Comparison of ENCODE assay signal across 8 cellular contexts in the genomic region with DNA sequence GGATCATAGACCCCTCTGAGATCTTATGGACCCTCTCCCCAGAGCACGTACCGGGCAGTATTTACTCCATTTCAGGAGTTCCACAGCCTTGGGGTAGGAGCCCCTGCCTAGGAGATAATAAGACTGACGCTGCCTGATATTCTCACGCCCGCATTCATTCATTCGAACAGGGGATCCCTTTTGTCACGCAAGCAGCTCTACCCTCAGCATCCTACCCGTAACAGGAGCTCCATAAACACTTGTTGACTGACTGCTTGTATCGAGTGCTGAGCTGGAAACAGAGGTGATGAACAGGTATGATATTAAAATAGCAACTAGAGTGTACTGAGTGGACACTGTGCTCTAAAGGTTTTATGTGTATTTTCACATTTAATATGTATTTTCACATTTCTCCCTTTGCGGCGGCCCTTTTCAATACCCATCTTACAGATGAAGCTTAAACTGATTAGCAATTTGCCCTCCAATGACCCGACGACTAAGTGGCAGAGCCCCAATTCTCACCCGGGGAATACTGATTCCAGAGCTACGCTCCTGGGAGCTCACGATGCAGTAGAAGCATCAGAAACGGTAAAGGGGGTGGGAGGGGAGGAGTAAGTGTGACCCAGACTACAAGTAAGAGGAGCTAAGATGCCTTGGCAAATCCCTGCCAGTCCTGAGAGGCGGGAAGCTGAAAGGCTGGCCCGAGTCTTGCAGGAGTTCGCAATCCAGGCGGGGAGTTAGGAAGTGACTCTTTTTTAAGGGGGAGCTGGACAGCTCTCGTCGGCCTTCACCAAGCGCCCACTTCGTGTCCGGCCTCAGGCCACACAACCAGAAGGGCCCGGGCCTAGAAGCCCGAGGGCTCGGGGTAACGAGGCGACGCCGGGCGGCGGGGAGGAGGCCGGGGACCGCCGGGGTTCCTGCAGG. TPM values are rescaled to one million over a fixed set of nuclear protein-coding genes. Genes with fewer than 3 reads are reported as not detected.
A peak's percentile ranks its signal among the peaks of the same experiment; 100 is the strongest.
DNase-seq lines count a peak whose midpoint lies in the region; ATAC-seq, FAIRE-seq and TF ChIP-seq lines count a peak whose summit lies in the region.

No MANE protein-coding gene starts in this region.

- peaks cover 4% of the 10 kb centered on the region for H3K36me3 ChIP-seq in OCI-LY3 (replicated peaks; ENCODE audit: low read depth, low read length)
- H3K36me3 ChIP-seq in heart left ventricle: peaks cover 0 to 9% (median 0%) of the 10 kb centered on the region in 9 donors
- H3K36me3 ChIP-seq in pancreas: no peaks in the 10 kb centered on the region

- no peak for FAIRE-seq in pancreas (lab: Jason Lieb, UNC)

- H3K4me3 ChIP-seq in OCI-LY3 (ENCODE audit: low read length) (peak overlapping the region; percentile 90), heart left ventricle (peak overlapping the region; percentile 62 to 98 (median 81)), pancreas (peak overlapping the region; percentile 60 to 93 (median 82))

- H3K9me3 Mint-ChIP-seq in CD4-positive, alpha-beta T cell: no peaks in the 10 kb centered on the region

- TF ChIP-seq POLR2A in heart left ventricle (IDR thresholded peaks at IDR 0.05): no peak

- H3K79me2 ChIP-seq in OCI-LY3 (ENCODE audit: low read length): peaks cover 37% of the 10 kb centered on the region

- POLR2A ChIA-PET in CD4-positive, alpha-beta T cell (lab: Charles Lee): interaction anchor here (0.8 to 1.6 kb wide), 4 partner anchors 10 to 145 kb away, joined by 3 to 4 read pairs (median 3); a partner anchor contains a TSS

- peaks cover 16% of the 10 kb centered on the region for H3K36me3 Mint-ChIP-seq in CD4-positive, alpha-beta T cell (ENCODE audit: low read depth)

- intact Hi-C loops in CD4-positive, alpha-beta T cell (cut with DNase I, micrococcal nuclease): loop anchor here (2.0 to 10.0 kb wide), 4 partner anchors 61 to 1519 kb away; a partner anchor contains a TSS
- intact Hi-C loops in heart left ventricle (cut with DNase I): loop anchor here in 5 of 10 donors (5.0 to 10.0 kb wide), 3 partner anchors 66 to 141 kb away; a partner anchor contains a TSS
- intact Hi-C loops in pancreas (cut with DNase I): no loop called here

- H3K9me3 ChIP-seq in CD4-positive, alpha-beta T cell (ENCODE audit: control insufficient read depth, low read length): no peaks in the 10 kb centered on the region
- H3K9me3 ChIP-seq in OCI-LY3 (ENCODE audit: insufficient read depth, low read length): no peaks in the 10 kb centered on the region
- H3K9me3 ChIP-seq in heart left ventricle: peaks cover 0 to 5% (median 0%) of the 10 kb centered on the region in 12 donors
- no peaks in the 10 kb centered on the region for H3K9me3 ChIP-seq in pancreas

- H3K27me3 ChIP-seq in CD4-positive, alpha-beta T cell (ENCODE audit: control insufficient read depth, insufficient read depth, low read length): peaks cover 3% of the 10 kb centered on the region
- no peaks in the 10 kb centered on the region for H3K27me3 ChIP-seq in OCI-LY3 (ENCODE audit: low read depth, low read length)
- H3K27me3 ChIP-seq in heart left ventricle: peaks cover 0 to 8% (median under 1%) of the 10 kb centered on the region in 9 donors
- H3K27me3 ChIP-seq in pancreas: no peaks in the 10 kb centered on the region

- peak overlapping the region; percentile 81 for H3K4me2 ChIP-seq in OCI-LY3 (ENCODE audit: low read length)

- peaks cover 23% of the 10 kb centered on the region for H3K4me1 Mint-ChIP-seq in CD4-positive, alpha-beta T cell (ENCODE audit: low read depth)

- H2AFZ ChIP-seq in OCI-LY3 (ENCODE audit: low read depth, low read length): peak overlapping the region; percentile 70

- TF ChIP-seq CTCF in CD4-positive, alpha-beta T cell (IDR thresholded peaks at IDR 0.05): no peak
- no peak for TF ChIP-seq CTCF in OCI-LY3 (IDR thresholded peaks at IDR 0.05; ENCODE audit: low read depth, low read length)
- TF ChIP-seq CTCF in heart left ventricle (IDR thresholded peaks at IDR 0.05): no peak
- TF ChIP-seq CTCF in pancreas (IDR thresholded peaks at IDR 0.05): no peak

- peaks cover 19% of the 10 kb centered on the region for H3K4me1 ChIP-seq in OCI-LY3 (ENCODE audit: low read length)
- H3K4me1 ChIP-seq in heart left ventricle: peaks cover 0 to 39% (median 21%) of the 10 kb centered on the region in 12 donors
- peaks cover 0 to 8% (median 4%) of the 10 kb centered on the region in 3 donors for H3K4me1 ChIP-seq in pancreas

- CTCF ChIA-PET in CD4-positive, alpha-beta T cell (lab: Charles Lee): interaction anchor here (1.0 kb wide), 1 partner anchor 13 kb away, joined by 3 read pairs; no protein-coding TSS in a partner anchor

- peak in 3 of 10 experiments; percentile 2 to 14 (median 12) for DNase-seq in CD4-positive, alpha-beta T cell
- DNase-seq in amygdala (lab: John Stamatoyannopoulos, UW): peak in 41 of 56 donors; percentile 1 to 83 (median 50)
- DNase-seq in heart left ventricle: peak in 4 of 5 donors; percentile 33 to 75 (median 48)
- peak in 3 of 6 donors; percentile 13 to 79 (median 75) for DNase-seq in pancreas
- no peak for DNase-seq in SKM-1 (lab: John Stamatoyannopoulos, UW; ENCODE audit: unreplicated experiment)

- 5 to 10% (median 6%) methylated on average over 22 to 38 of the region's 38 CpGs for WGBS in heart left ventricle, 4 donors
- 4% methylated on average over 38 of the region's 38 CpGs for WGBS in pancreas, 2 donors

- peak overlapping the region; percentile 89 for H3K27ac ChIP-seq in CD4-positive, alpha-beta T cell (ENCODE audit: low read depth, low read length)
- H3K27ac ChIP-seq in OCI-LY3 (ENCODE audit: low read length) (peak overlapping the region; percentile 17; the same call in 1 of the 2 replicates), heart left ventricle (peak overlapping the region; percentile 83 to 99 (median 96)), pancreas (peak overlapping the region; percentile 82 to 95 (median 90))

- ATAC-seq in CD4-positive, alpha-beta T cell (ENCODE audit: poor library complexity): no peak
- peak; percentile 5 for ATAC-seq in GM19043 (IDR thresholded peaks at IDR 0.05; ENCODE audit: low read depth, unreplicated experiment)
- peak; percentile 19 for ATAC-seq in HG03354 (IDR thresholded peaks at IDR 0.05; ENCODE audit: poor library complexity, severe bottlenecking, unreplicated experiment)
- ATAC-seq in heart left ventricle: peak; percentile 11 to 66 (median 53)
- ATAC-seq in pancreas: peak; percentile 6 to 48 (median 37)

- H4K20me1 ChIP-seq in OCI-LY3 (ENCODE audit: insufficient read depth, low read length): peaks cover 4% of the 10 kb centered on the region; the same call in 1 of the 2 replicates

- H3K27ac Mint-ChIP-seq in CD4-positive, alpha-beta T cell: peak overlapping the region; percentile 94

- peak overlapping the region; percentile 87 for H3K9ac ChIP-seq in OCI-LY3 (ENCODE audit: low read length)

- peak overlapping the region; percentile 91 for H3K4me3 Mint-ChIP-seq in CD4-positive, alpha-beta T cell

- H3K27me3 Mint-ChIP-seq in CD4-positive, alpha-beta T cell: peaks cover 6% of the 10 kb centered on the region

RNA-seq across cellular contexts. Expression of a gene that starts 0.7 kb away (rescaled TPM):
- 1 to 10 TPM; 3.9 to 4.2 TPM for total RNA-seq in CD4-positive, alpha-beta T cell
- 10 to 100 TPM; 15.5 to 31.1 (median 18.6) TPM for total RNA-seq in heart left ventricle
- polyA plus RNA-seq in heart left ventricle: 10 to 100 TPM; 11.5 to 17.9 TPM
- total RNA-seq in pancreas: 1 to 10 TPM; 2.9 to 6.9 (median 4.6) TPM
- polyA plus RNA-seq in pancreas: 10 to 100 TPM in 1 of 2 donors, 1 to 10 TPM in 1; 6.5 to 10.5 TPM

Comparison
In these comparisons a context has a peak if more than half of its experiments do, and no peak if none do; other contexts are left out.
1. H3K27ac ChIP-seq: peak in every context shown above with its lines; median percentile 96 in heart left ventricle; 90 in pancreas; 89 in CD4-positive, alpha-beta T cell; 17 in OCI-LY3.
2. intact Hi-C loops: an anchor here in CD4-positive, alpha-beta T cell (2.0 to 10.0 kb wide); none called in pancreas.